Comparison of ENCODE assay signal across 1 cellular context in genomic region chrX:150063138-150063518, GRCh38.
TF ChIP-seq lines count a peak whose summit lies in the region.

No MANE protein-coding gene starts in this region.

TF ChIP-seq in IMR-90, 13 proteins besides CTCF, POLR2A, EP300 and RAD21 (continued from another document):
- no peak for TF ChIP-seq SMC3 (IDR thresholded peaks at IDR 0.05; ENCODE audit: low read depth, low read length)
- no peak for TF ChIP-seq BHLHE40 (IDR thresholded peaks at IDR 0.05; ENCODE audit: low read depth, low read length)
- TF ChIP-seq ELK1 (IDR thresholded peaks at IDR 0.05; ENCODE audit: borderline replicate concordance, low read depth, low read length): no peak
- no peak for TF ChIP-seq USF2 (IDR thresholded peaks at IDR 0.05; ENCODE audit: low read depth, low read length)
- no peak for TF ChIP-seq CHD1 (IDR thresholded peaks at IDR 0.05; ENCODE audit: low read depth, low read length)
